1 cellular context compared by ENCODE assay signal in genomic region chr9:121322737-121323448, GRCh38.
TF ChIP-seq lines count a peak whose summit lies in the region.

No MANE protein-coding gene starts in this region.

TF ChIP-seq in K562, 482 proteins besides CTCF, POLR2A, EP300 and RAD21 (continued from another document):
- TF ChIP-seq SP2 (IDR thresholded peaks at IDR 0.05; ENCODE audit: extremely low read depth, low read depth, low read length, poor library complexity, severe bottlenecking) (no peak), PTRF (tag; IDR thresholded peaks at IDR 0.05) (no peak), FIP1L1 (IDR thresholded peaks at IDR 0.05; ENCODE audit: low read depth, low read length, poor library complexity, severe bottlenecking) (no peak)
- TF ChIP-seq, protein P1, sequence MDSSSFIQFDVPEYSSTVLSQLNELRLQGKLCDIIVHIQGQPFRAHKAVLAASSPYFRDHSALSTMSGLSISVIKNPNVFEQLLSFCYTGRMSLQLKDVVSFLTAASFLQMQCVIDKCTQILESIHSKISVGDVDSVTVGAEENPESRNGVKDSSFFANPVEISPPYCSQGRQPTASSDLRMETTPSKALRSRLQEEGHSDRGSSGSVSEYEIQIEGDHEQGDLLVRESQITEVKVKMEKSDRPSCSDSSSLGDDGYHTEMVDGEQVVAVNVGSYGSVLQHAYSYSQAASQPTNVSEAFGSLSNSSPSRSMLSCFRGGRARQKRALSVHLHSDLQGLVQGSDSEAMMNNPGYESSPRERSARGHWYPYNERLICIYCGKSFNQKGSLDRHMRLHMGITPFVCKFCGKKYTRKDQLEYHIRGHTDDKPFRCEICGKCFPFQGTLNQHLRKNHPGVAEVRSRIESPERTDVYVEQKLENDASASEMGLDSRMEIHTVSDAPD (CRISPR knock-in tag; IDR thresholded peaks at IDR 0.05) = no peak
